In genomic region chr3:131730581-131730980, GRCh38 we compare ENCODE assay signal across 16 cellular contexts.
A peak's percentile ranks its signal among the peaks of the same experiment; 100 is the strongest.
DNase-seq lines count a peak whose midpoint lies in the region; TF ChIP-seq lines count a peak whose summit lies in the region.
"Had no signal": no experiment of that assay in that cellular context is flagged by ENCODE, and none has a peak within 500 bp of the region (broad histone marks: within the 10 kb centered on the region; RNA-seq: fewer than 3 reads in every experiment).

No MANE protein-coding gene starts in this region.

- no TSS peak for BruUV-seq in mammary epithelial cell (replicated peaks; lab: Mats Ljungman, UMichigan)

- in situ Hi-C loops in GM23248 (cut with MboI): no loop called here
- in situ Hi-C loops in mammary epithelial cell (cut with MboI; ENCODE audit: low sequenced_read_pairs in 2 of 2): no loop called here
- in situ Hi-C loops in brain microvascular endothelial cell (cut with HindIII; ENCODE audit: low pct_ligation_motif_present, low sequenced_read_pairs): no loop called here

- peak overlapping the region; percentile 53 for H3K27ac ChIP-seq in GM23248
- no peak overlapping the region for H3K27ac ChIP-seq in mammary epithelial cell (ENCODE audit: insufficient read depth, low read depth, low read length)
- H3K27ac ChIP-seq in brain microvascular endothelial cell: no peak overlapping the region

- H3K9me3 ChIP-seq in GM23248 (ENCODE audit: low read depth) (no peaks in the 10 kb centered on the region), mammary epithelial cell (replicated peaks; ENCODE audit: insufficient read depth, low read length) (no peaks in the 10 kb centered on the region)
- H3K9me3 ChIP-seq: BE2C had no signal

- intact Hi-C loops in mammary epithelial cell (cut with micrococcal nuclease): no loop called here

- H3K4me3 ChIP-seq in GM23248 (no peak overlapping the region), mammary epithelial cell (replicated peaks in 1 of 3; ENCODE audit: insufficient read depth in 1 of 3, low read depth in 2 of 3, low read length in 3 of 3) (no peak overlapping the region), foreskin fibroblast (ENCODE audit: low read depth in 1 of 2, low read length in 2 of 2) (no peak overlapping the region), brain microvascular endothelial cell (ENCODE audit: low read depth, low read length) (no peak overlapping the region)

- H3K27me3 ChIP-seq in GM23248 (replicated peaks; ENCODE audit: insufficient read depth): no peaks in the 10 kb centered on the region
- H3K27me3 ChIP-seq in mammary epithelial cell (ENCODE audit: insufficient read depth, low read length): no peaks in the 10 kb centered on the region
- H3K27me3 ChIP-seq in brain microvascular endothelial cell (replicated peaks): no peaks in the 10 kb centered on the region
- H3K27me3 ChIP-seq: BE2C had no signal

- TF ChIP-seq CTCF in mammary epithelial cell (conservative IDR thresholded peaks at IDR 0.05 in 1 of 2, IDR thresholded peaks at IDR 0.05 in 1 of 2; ENCODE audit: extremely low read depth in 1 of 2, insufficient read depth in 1 of 2, low read depth in 1 of 2, low read length in 2 of 2) (no peak), foreskin fibroblast (IDR thresholded peaks at IDR 0.05; ENCODE audit: low read depth, low read length) (no peak), brain microvascular endothelial cell (IDR thresholded peaks at IDR 0.05; ENCODE audit: low read depth, low read length, missing control alignments) (no peak)

- peaks cover 29% of the 10 kb centered on the region for H3F3A ChIP-seq in GM23248 (ENCODE audit: insufficient read depth)

- H3K9ac ChIP-seq in GM23248: no peak overlapping the region
- H3K9ac ChIP-seq in mammary epithelial cell (ENCODE audit: insufficient read depth, low read length): no peak overlapping the region

- H4K20me1 ChIP-seq in GM23248 (ENCODE audit: insufficient read depth) (no peaks in the 10 kb centered on the region), mammary epithelial cell (ENCODE audit: insufficient read depth, low read length) (no peaks in the 10 kb centered on the region)

- WGBS in GM23248 (ENCODE audit: low coverage in 1 of 2, low lambda C conversion rate in 2 of 2, missing lambda C conversion rate in 2 of 2), 2 experiments: 10 to 11% methylated on average over 1 of the region's 1 CpG
- 35% methylated on average over 1 of the region's 1 CpG for WGBS in mammary epithelial cell (ENCODE audit: low coverage, missing lambda C conversion rate)

- H3K4me2 ChIP-seq in GM23248 (ENCODE audit: unreplicated experiment) (no peak overlapping the region), mammary epithelial cell (ENCODE audit: insufficient read depth, low read depth, low read length) (no peak overlapping the region)

- H3K79me2 ChIP-seq in GM23248 (ENCODE audit: insufficient read depth): no peaks in the 10 kb centered on the region
- H3K79me2 ChIP-seq in mammary epithelial cell (ENCODE audit: insufficient read depth, low read length): no peaks in the 10 kb centered on the region

- CTCF ChIA-PET in mammary epithelial cell (lab: Charles Lee; ENCODE audit: low non-redundant PET): no interaction called here

- H3K36me3 ChIP-seq in GM23248 (ENCODE audit: low read depth): no peaks in the 10 kb centered on the region
- no peaks in the 10 kb centered on the region for H3K36me3 ChIP-seq in mammary epithelial cell (ENCODE audit: insufficient read depth, low read length)
- H3K36me3 ChIP-seq in brain microvascular endothelial cell (replicated peaks): no peaks in the 10 kb centered on the region
- H3K36me3 ChIP-seq: BE2C had no signal

- dilution Hi-C loops in mammary epithelial cell (cut with HindIII; ENCODE audit: low sequenced_read_pairs): no loop called here

- peak; percentile 59 for DNase-seq in AG20443 (ENCODE audit: low spot score)
- peak; percentile 84 for DNase-seq in GM23248
- peak; percentile 14 for DNase-seq in mammary epithelial cell
- peak; percentile 24 to 65 for DNase-seq in foreskin fibroblast
- DNase-seq in activated CD4-positive, CD25-positive, alpha-beta regulatory T cell (lab: John Stamatoyannopoulos, UW): no peak
- no peak for DNase-seq in stimulated activated CD4-positive, alpha-beta T cell treated with anti-CD3 and anti-CD28 coated beads, Interleukin-4, amount 100 ng/mL, for 24 hours
- DNase-seq in GOT3 (lab: John Stamatoyannopoulos, UW): no peak
- no peak for DNase-seq in brain microvascular endothelial cell
- DNase-seq: BE2C; Calu3; CD4-positive, alpha-beta T cell; IMR-90; NCI-H1417 treated with DMSO at 0.1 percent for 48 hours; NCI-H2029; NCI-H2171 treated with DMSO at 0.1 percent for 48 hours; NCI-H510A had no signal

- no peaks in the 10 kb centered on the region for H3K9me2 ChIP-seq in GM23248 (ENCODE audit: insufficient read depth)

- H3K4me1 ChIP-seq in GM23248 (ENCODE audit: insufficient read depth): peaks cover 40% of the 10 kb centered on the region
- no peaks in the 10 kb centered on the region for H3K4me1 ChIP-seq in mammary epithelial cell (ENCODE audit: insufficient read depth, low read length)

- no peak overlapping the region for H2AFZ ChIP-seq in GM23248
- H2AFZ ChIP-seq in mammary epithelial cell (ENCODE audit: low read depth, low read length): no peak overlapping the region

Comparison
In these comparisons a context has a peak if more than half of its experiments do, and no peak if none do; other contexts are left out.
1. DNase-seq: peak in AG20443 (single experiment), GM23248 (single experiment), mammary epithelial cell (single experiment) and foreskin fibroblast (2 of 2); none in activated CD4-positive, CD25-positive, alpha-beta regulatory T cell (0 of 4), stimulated activated CD4-positive, alpha-beta T cell treated with anti-CD3 and anti-CD28 coated beads, Interleukin-4, amount 100 ng/mL, for 24 hours (single experiment), GOT3 (single experiment) and brain microvascular endothelial cell (single experiment).